34 cellular contexts compared by ENCODE assay signal in the genomic region with DNA sequence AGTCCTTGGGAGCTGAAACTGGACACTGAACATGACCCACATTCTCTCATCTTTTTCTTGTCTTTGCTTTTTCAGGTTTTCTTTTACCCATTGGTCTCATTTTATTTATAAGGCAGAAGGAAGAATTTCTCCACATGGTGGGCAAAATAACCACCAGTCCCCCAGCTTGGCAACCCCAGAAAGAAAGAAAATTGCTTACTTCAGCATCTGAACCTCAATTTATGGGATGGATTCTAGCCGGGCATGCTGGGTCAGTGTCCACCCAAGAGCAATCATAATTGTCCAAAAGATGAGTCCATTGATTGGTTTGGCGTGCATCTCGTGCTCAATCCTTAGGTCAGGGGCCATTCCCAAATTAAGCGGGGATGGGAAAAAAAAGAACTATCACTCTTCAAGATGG.
"Had no signal": no experiment of that assay in that cellular context is flagged by ENCODE, and none has a peak within 500 bp of the region (broad histone marks: within the 10 kb centered on the region; RNA-seq: fewer than 3 reads in every experiment).

No MANE protein-coding gene starts in this region.

- FAIRE-seq: astrocyte, bronchial epithelial cell had no signal

- H3K9me3 ChIP-seq: adrenal gland, ascending aorta, body of pancreas had no signal

- DNase-seq: activated effector memory CD4-positive, alpha-beta T cell treated with anti-CD3 and anti-CD28 coated beads, Interleukin-2, amount 50 U/mL, for 16 hours; activated effector memory CD4-positive, alpha-beta T cell treated with Interleukin-2 at 50 U/mL for 16 hours; activated gamma-delta T cell; activated gamma-delta T cell treated with Interleukin-2 at 50 U/mL for 16 hours; activated naive CD4-positive, alpha-beta T cell; activated naive CD4-positive, alpha-beta T cell treated with anti-CD3 and anti-CD28 coated beads for 36 hours; activated naive CD4-positive, alpha-beta T cell treated with anti-CD3 and anti-CD28 coated beads, Interleukin-2, amount 10 ng/mL, durations not matched to agents 7 days and 5 days; activated naive CD4-positive, alpha-beta T cell treated with anti-CD3 and anti-CD28 coated beads, Interleukin-2, amount 50 U/mL, for 16 hours; activated naive CD4-positive, alpha-beta T cell treated with Interleukin-2 at 50 U/mL for 16 hours; activated naive CD8-positive, alpha-beta T cell treated with anti-CD3 and anti-CD28 coated beads for 36 hours; activated naive CD8-positive, alpha-beta T cell treated with anti-CD3 and anti-CD28 coated beads, Interleukin-2, amount 10 ng/mL, durations not matched to agents 7 days and 5 days; activated naive CD8-positive, alpha-beta T cell treated with anti-CD3 and anti-CD28 coated beads, Interleukin-2, amount 50 U/mL, for 24 hours; activated T-cell treated with anti-CD3 and anti-CD28 coated beads, Interleukin-2, amount 50 U/mL, for 1 hour; activated T-cell treated with anti-CD3 and anti-CD28 coated beads, Interleukin-2, amount 50 U/mL, for 24 hours; activated T-cell treated with anti-CD3 and anti-CD28 coated beads, Interleukin-2, amount 50 U/mL, for 4 hours; activated T-cell treated with anti-CD3 and anti-CD28 coated beads, Interleukin-2, amount 50 U/mL, for 48 hours; activated T-cell treated with anti-CD3 and anti-CD28 coated beads, Interleukin-2, amount 50 U/mL, for 72 hours; adrenal gland; amniotic stem cell; amygdala; anterior cingulate cortex; aorta; body of pancreas; brain microvascular endothelial cell; caudate nucleus; central memory CD4-positive, alpha-beta T cell; cerebellar nuclear complex had no signal

- H3K27ac ChIP-seq: adrenal gland, ascending aorta, body of pancreas, brain microvascular endothelial cell, breast epithelium, cardiac muscle cell had no signal

- H3K36me3 ChIP-seq: adrenal gland, ascending aorta, brain microvascular endothelial cell, breast epithelium, cardiac muscle cell had no signal

- H3K4me1 ChIP-seq: adrenal gland, ascending aorta, body of pancreas, breast epithelium had no signal

- H3K27me3 ChIP-seq: adrenal gland, ascending aorta, body of pancreas, brain microvascular endothelial cell, breast epithelium, cardiac muscle cell had no signal

- ATAC-seq: activated naive CD4-positive, alpha-beta T cell treated with anti-CD3 and anti-CD28 coated beads, Interleukin-2, amount 50 U/mL, for 72 hours; activated naive CD8-positive, alpha-beta T cell treated with anti-CD3 and anti-CD28 coated beads, Interleukin-2, amount 50 U/mL, for 24 hours; activated T-cell treated with anti-CD3 and anti-CD28 coated beads, Interleukin-2, amount 50 U/mL, for 4 hours; activated T-cell treated with anti-CD3 and anti-CD28 coated beads, Interleukin-2, amount 50 U/mL, for 72 hours; activated T-helper 17 cell treated with anti-CD3 and anti-CD28 coated beads, Interleukin-2, amount 50 U/mL, for 72 hours; body of pancreas had no signal

- H3K4me3 ChIP-seq: adrenal gland, ascending aorta, body of pancreas, breast epithelium, cardiac muscle cell had no signal
